ENCODE assay signal across 9 cellular contexts in the genomic region with DNA sequence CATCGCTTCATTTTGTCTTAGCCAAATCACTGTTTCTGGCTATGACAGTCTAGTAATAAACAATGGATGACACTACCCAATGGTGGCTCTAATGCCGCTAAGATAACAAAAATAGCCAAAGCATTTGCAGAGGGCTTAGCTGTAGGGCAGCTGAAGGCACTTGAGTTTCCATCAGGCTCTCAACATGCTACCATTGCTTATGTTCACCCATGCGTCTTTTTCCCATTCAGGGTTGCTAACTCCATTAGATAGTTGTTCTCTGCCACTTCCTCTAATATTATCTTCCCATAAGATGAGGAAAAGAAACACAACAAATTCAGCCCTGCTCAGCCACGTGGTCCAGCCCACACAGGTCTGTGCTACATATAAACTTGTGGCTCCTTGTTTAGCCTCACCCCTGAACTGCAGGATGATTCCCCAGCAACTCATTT.
DNase-seq lines count a peak whose midpoint lies in the region; ATAC-seq and TF ChIP-seq lines count a peak whose summit lies in the region.
"Had no signal": no experiment of that assay in that cellular context is flagged by ENCODE, and none has a peak within 500 bp of the region (broad histone marks: within the 10 kb centered on the region; RNA-seq: fewer than 3 reads in every experiment).

No MANE protein-coding gene starts in this region.

- TF ChIP-seq CTCF in PC-3 (conservative IDR thresholded peaks at IDR 0.05; ENCODE audit: low read depth, low read length) (no peak), fibroblast of lung (conservative IDR thresholded peaks at IDR 0.05 in 1 of 2, IDR thresholded peaks at IDR 0.05 in 1 of 2; ENCODE audit: low read depth in 1 of 2, low read length in 2 of 2) (no peak), spleen (IDR thresholded peaks at IDR 0.05 in 8 of 11, conservative IDR thresholded peaks at IDR 0.05 in 3 of 11) (no peak)

- no peaks in the 10 kb centered on the region for H3K36me3 Mint-ChIP-seq in CD4-positive, alpha-beta memory T cell

- H3K36me3 ChIP-seq in HUES64 (ENCODE audit: insufficient read depth, low read length), result no peaks in the 10 kb centered on the region
- no peaks in the 10 kb centered on the region for H3K36me3 ChIP-seq in PC-3 (ENCODE audit: low read depth, low read length)
- no peaks in the 10 kb centered on the region for H3K36me3 ChIP-seq in fibroblast of lung (ENCODE audit: control insufficient read depth, insufficient read depth, low read length)
- H3K36me3 ChIP-seq in spleen, result no peaks in the 10 kb centered on the region
- H3K36me3 ChIP-seq in CD4-positive, alpha-beta memory T cell (ENCODE audit: insufficient read depth, low read length), result no peaks in the 10 kb centered on the region

- H3K4me3 Mint-ChIP-seq in CD4-positive, alpha-beta memory T cell, result peak overlapping the region in 1 of 8 donors; percentile 30

- no peaks in the 10 kb centered on the region for H3K9me3 Mint-ChIP-seq in CD4-positive, alpha-beta memory T cell

- DNase-seq in PC-3 (no peak), fibroblast of lung (ENCODE audit: low read depth in 2 of 2) (no peak), spleen (no peak), SW480 (ENCODE audit: low spot score) (no peak)
- DNase-seq in CD4-positive, alpha-beta memory T cell, result no peak
- DNase-seq: kidney glomerular epithelial cell had no signal

- CTCF ChIA-PET in PC-3 (lab: Charles Lee), result no interaction called here
- CTCF ChIA-PET in CD4-positive, alpha-beta memory T cell (lab: Charles Lee; ENCODE audit: partially characterized antibody), result interaction anchor here (1.3 kb wide), 1 partner anchor 9 kb away, joined by 4 read pairs; no protein-coding TSS in a partner anchor

- POLR2A ChIA-PET in PC-3 (lab: Charles Lee; ENCODE audit: unreplicated experiment), result no interaction called here
- POLR2A ChIA-PET in CD4-positive, alpha-beta memory T cell (lab: Charles Lee; ENCODE audit: partially characterized antibody), result interaction anchor here (2.1 to 4.2 kb wide), 2 partner anchors 11 to 359 kb away, joined by 15 to 23 read pairs; a partner anchor contains a TSS

- no peaks in the 10 kb centered on the region for H3K27me3 Mint-ChIP-seq in CD4-positive, alpha-beta memory T cell

- no TSS peak for BruUV-seq in PC-3 (replicated peaks; lab: Mats Ljungman, UMichigan)

- 0 out of 2 replicates have a peak overlapping the region, but pooled peaks have one; percentile 85 for H3K27ac ChIP-seq in HUES64 (ENCODE audit: low read depth, low read length)
- H3K27ac ChIP-seq in PC-3 (ENCODE audit: low read length), result peak overlapping the region; percentile 54
- H3K27ac ChIP-seq in fibroblast of lung (ENCODE audit: insufficient read depth, low read length), result peak overlapping the region; percentile 91
- H3K27ac ChIP-seq in spleen, result peak overlapping the region in 7 of 8 donors; percentile 22 to 92 (median 75)
- H3K27ac ChIP-seq in CD4-positive, alpha-beta memory T cell (ENCODE audit: low read depth, low read length), result no peak overlapping the region

- H3K27me3 ChIP-seq in HUES64 (ENCODE audit: insufficient read depth, low read length), result no peaks in the 10 kb centered on the region
- no peaks in the 10 kb centered on the region for H3K27me3 ChIP-seq in PC-3 (ENCODE audit: low read length)
- no peaks in the 10 kb centered on the region for H3K27me3 ChIP-seq in fibroblast of lung (ENCODE audit: control insufficient read depth, insufficient read depth, low read length)
- H3K27me3 ChIP-seq in spleen (replicated peaks in 1 of 7), result peaks cover 0 to 6% (median 0%) of the 10 kb centered on the region in 7 donors
- H3K27me3 ChIP-seq in CD4-positive, alpha-beta memory T cell (ENCODE audit: insufficient read depth, low read length), result no peaks in the 10 kb centered on the region

- intact Hi-C loops in PC-3 (cut with micrococcal nuclease), result no loop called here
- intact Hi-C loops in spleen (cut with DNase I; ENCODE audit: low total_unique reads), result no loop called here
- intact Hi-C loops in CD4-positive, alpha-beta memory T cell (cut with micrococcal nuclease), result no loop called here

- no peaks in the 10 kb centered on the region for H4K20me1 ChIP-seq in PC-3 (ENCODE audit: low read length)
- no peaks in the 10 kb centered on the region for H4K20me1 ChIP-seq in fibroblast of lung (ENCODE audit: control insufficient read depth, extremely low read depth, insufficient read depth, low read length)

- WGBS in HUES64, result 86% methylated on average over 4 of the region's 4 CpGs
- 69 to 73% (median 71%) methylated on average over 4 of the region's 4 CpGs for WGBS in spleen, 5 donors

- H3K4me2 ChIP-seq in PC-3 (ENCODE audit: low read length), result peak overlapping the region; percentile 35; the same call in 1 of the 2 replicates
- peak overlapping the region; percentile 91 for H3K4me2 ChIP-seq in fibroblast of lung (ENCODE audit: extremely low read depth, insufficient read depth, low read length)

- H3K79me2 ChIP-seq in PC-3 (ENCODE audit: low read length), result no peaks in the 10 kb centered on the region
- H3K79me2 ChIP-seq in fibroblast of lung (ENCODE audit: control insufficient read depth, insufficient read depth, low read length), result no peaks in the 10 kb centered on the region

- no peak overlapping the region; the same call in 1 of the 2 replicates for H3K9ac ChIP-seq in HUES64 (ENCODE audit: low read depth, low read length)
- H3K9ac ChIP-seq in PC-3 (ENCODE audit: low read length), result peak overlapping the region; percentile 50
- peak overlapping the region; percentile 74 for H3K9ac ChIP-seq in fibroblast of lung (ENCODE audit: insufficient read depth, low read length)

- H3K9me3 ChIP-seq in HUES64 (ENCODE audit: insufficient read depth, low read depth, low read length) (no peaks in the 10 kb centered on the region), PC-3 (ENCODE audit: low read length) (no peaks in the 10 kb centered on the region), fibroblast of lung (ENCODE audit: control insufficient read depth, insufficient read depth, low read depth, low read length) (no peaks in the 10 kb centered on the region), spleen (no peaks in the 10 kb centered on the region)
- H3K9me3 ChIP-seq in CD4-positive, alpha-beta memory T cell (ENCODE audit: control insufficient read depth in 1 of 2, low read length in 2 of 2), result no peaks in the 10 kb centered on the region

- no peak overlapping the region for H3K4me3 ChIP-seq in HUES64 (ENCODE audit: low read length)
- no peak overlapping the region for H3K4me3 ChIP-seq in PC-3 (ENCODE audit: low read length)
- peak overlapping the region in 1 of 4 experiments; percentile 38 for H3K4me3 ChIP-seq in fibroblast of lung (replicated peaks in 1 of 4; ENCODE audit: control extremely low read depth in 1 of 4, insufficient read depth in 1 of 4, low read depth in 3 of 4, low read length in 4 of 4)
- no peak overlapping the region for H3K4me3 ChIP-seq in spleen
- no peak overlapping the region for H3K4me3 ChIP-seq in CD4-positive, alpha-beta memory T cell (ENCODE audit: low read length in 2 of 2)

- TF ChIP-seq POLR2A in spleen (IDR thresholded peaks at IDR 0.05), result no peak

- H3F3A ChIP-seq in PC-3 (ENCODE audit: low read length, unreplicated experiment), result no peaks in the 10 kb centered on the region

- H2AFZ ChIP-seq in PC-3 (ENCODE audit: low read length), result peak overlapping the region; percentile 45
- H2AFZ ChIP-seq in fibroblast of lung (ENCODE audit: low read length), result no peak overlapping the region

- peaks cover 40 to 72% (median 50%) of the 10 kb centered on the region in 4 donors for H3K4me1 Mint-ChIP-seq in CD4-positive, alpha-beta memory T cell

- peak overlapping the region in 2 of 7 donors; percentile 30 to 73 for H3K27ac Mint-ChIP-seq in CD4-positive, alpha-beta memory T cell

- no peak for ATAC-seq in PC-3
- ATAC-seq in HG02970 (IDR thresholded peaks at IDR 0.05; ENCODE audit: low FRiP score, unreplicated experiment), result no peak
- ATAC-seq: HCT116 had no signal

- H3K4me1 ChIP-seq in HUES64 (ENCODE audit: insufficient read depth, low read length) (peaks cover 44% of the 10 kb centered on the region), PC-3 (ENCODE audit: insufficient read depth, low read length) (peaks cover 51% of the 10 kb centered on the region), fibroblast of lung (ENCODE audit: control insufficient read depth, extremely low read depth, insufficient read depth, low read length) (peaks cover 30% of the 10 kb centered on the region), spleen (peaks cover 16 to 74% (median 44%) of the 10 kb centered on the region in 6 donors)
- H3K4me1 ChIP-seq in CD4-positive, alpha-beta memory T cell (ENCODE audit: insufficient read depth, low read length), result peaks cover 64% of the 10 kb centered on the region

- H3K9me2 ChIP-seq in PC-3 (replicated peaks; ENCODE audit: low read length), result no peaks in the 10 kb centered on the region
